ENCODE assay signal across 28 cellular contexts in genomic region chr4:1571165-1571908, GRCh38.
A peak's percentile ranks its signal among the peaks of the same experiment; 100 is the strongest.
DNase-seq lines count a peak whose midpoint lies in the region; ATAC-seq and TF ChIP-seq lines count a peak whose summit lies in the region.
"Had no signal": no experiment of that assay in that cellular context is flagged by ENCODE, and none has a peak within 500 bp of the region (broad histone marks: within the 10 kb centered on the region; RNA-seq: fewer than 3 reads in every experiment).

No MANE protein-coding gene starts in this region.

- no peak overlapping the region for H4K5ac ChIP-seq in H9 (ENCODE audit: insufficient read length, low read depth, low read length)

- TF ChIP-seq CTCF in H9 (conservative IDR thresholded peaks at IDR 0.05) (no peak), RWPE2 (IDR thresholded peaks at IDR 0.05; ENCODE audit: poor library complexity, severe bottlenecking) (no peak), neural progenitor cell (IDR thresholded peaks at IDR 0.05) (no peak), esophagus muscularis mucosa (IDR thresholded peaks at IDR 0.05) (no peak)

- H3K36me3 ChIP-seq in RWPE2 (ENCODE audit: low read depth): no peaks in the 10 kb centered on the region
- H3K36me3 ChIP-seq in neural progenitor cell: no peaks in the 10 kb centered on the region
- no peaks in the 10 kb centered on the region for H3K36me3 ChIP-seq in SJCRH30
- no peaks in the 10 kb centered on the region for H3K36me3 ChIP-seq in esophagus muscularis mucosa
- H3K36me3 ChIP-seq: HAP-1, SJSA1, tibial artery had no signal

- H2AFZ ChIP-seq in H9 (ENCODE audit: low read length): no peak overlapping the region
- no peak overlapping the region for H2AFZ ChIP-seq in neural progenitor cell (replicated peaks)
- H2AFZ ChIP-seq: PC-9 had no signal

- intact Hi-C loops in left ventricle myocardium superior (cut with micrococcal nuclease): no loop called here
- intact Hi-C loops in esophagus muscularis mucosa (cut with DNase I): no loop called here

- H4K91ac ChIP-seq in H9 (ENCODE audit: insufficient read length, low read depth, low read length): no peak overlapping the region

- no peak for ATAC-seq in RWPE2 (ENCODE audit: low read depth)
- no peak for ATAC-seq in left ventricle myocardium superior
- no peak for ATAC-seq in HG03039 (IDR thresholded peaks at IDR 0.05; ENCODE audit: unreplicated experiment)
- ATAC-seq: effector memory CD8-positive, alpha-beta T cell; T-cell had no signal

- no peak overlapping the region for H2BK15ac ChIP-seq in H9 (ENCODE audit: low read depth, low read length)

- no peak overlapping the region for H2BK5ac ChIP-seq in H9 (ENCODE audit: insufficient read length, low read length)

- no peak overlapping the region for H3K4ac ChIP-seq in H9 (ENCODE audit: low read depth, low read length)

- no peak overlapping the region for H2BK120ac ChIP-seq in H9 (ENCODE audit: low read depth, low read length, poor library complexity, severe bottlenecking)

- no peak overlapping the region for H3K27ac Mint-ChIP-seq in H9
- H3K27ac Mint-ChIP-seq in neural progenitor cell: peak overlapping the region; percentile 93
- H3K27ac Mint-ChIP-seq: activated CD4-positive, alpha-beta T cell treated with anti-CD3 and anti-CD28 coated beads, Interleukin-2, amount 10 ng/mL, durations not matched to agents 24 days and 14 days; activated T-helper 2 cell treated with anti-CD3 and anti-CD28 coated beads, Interferon-gamma antibody, Interleukin-2, Interleukin-4, amounts not matched to agents 10 μg/mL and 5 μg/mL and 100 μg/mL, durations not matched to agents 14 hours and 24 hours and 36 hours; CD4-positive, alpha-beta T cell; T-cell had no signal

- H3K36me3 Mint-ChIP-seq in H9 (ENCODE audit: insufficient read depth in 1 of 3, low read depth in 3 of 3): no peaks in the 10 kb centered on the region
- no peaks in the 10 kb centered on the region for H3K36me3 Mint-ChIP-seq in neural progenitor cell
- H3K36me3 Mint-ChIP-seq: T-cell had no signal

- H3K79me2 ChIP-seq in H9 (ENCODE audit: insufficient read depth, low read length): no peaks in the 10 kb centered on the region
- no peaks in the 10 kb centered on the region for H3K79me2 ChIP-seq in neural progenitor cell (ENCODE audit: low read depth)

- H3K9me3 ChIP-seq in H9 (ENCODE audit: control insufficient read depth, low read depth, low read length) (no peaks in the 10 kb centered on the region), RWPE2 (ENCODE audit: severe bottlenecking) (no peaks in the 10 kb centered on the region), neural progenitor cell (ENCODE audit: low read depth) (no peaks in the 10 kb centered on the region), SJCRH30 (replicated peaks) (no peaks in the 10 kb centered on the region), esophagus muscularis mucosa (no peaks in the 10 kb centered on the region)
- H3K9me3 ChIP-seq: HAP-1, SJSA1, tibial artery had no signal

- H3K14ac ChIP-seq in H9 (ENCODE audit: insufficient read depth, low read length): peak overlapping the region; percentile 75; the same call in 1 of the 2 replicates

- H3K23me2 ChIP-seq in H9 (ENCODE audit: insufficient read length, low read depth, low read length, poor library complexity, severe bottlenecking): no peaks in the 10 kb centered on the region

- H3K23ac ChIP-seq in H9 (ENCODE audit: insufficient read length, low read depth, low read length): no peak overlapping the region

- H3K4me2 ChIP-seq in H9 (ENCODE audit: insufficient read depth, insufficient read length, low read length) (no peak overlapping the region), neural progenitor cell (peak overlapping the region; percentile 63)
- H3K4me2 ChIP-seq: PC-9 had no signal

- H3K4me3 ChIP-seq in RWPE2 (ENCODE audit: severe bottlenecking) (no peak overlapping the region), neural progenitor cell (no peak overlapping the region), SJCRH30 (no peak overlapping the region), esophagus muscularis mucosa (no peak overlapping the region)
- H3K4me3 ChIP-seq: HAP-1, lung, PC-9, SJSA1, tibial artery had no signal

- peaks cover 12% of the 10 kb centered on the region; the same call in 1 of the 2 replicates for H3K4me1 ChIP-seq in H9 (ENCODE audit: insufficient read depth, low read length)
- no peaks in the 10 kb centered on the region for H3K4me1 ChIP-seq in RWPE2 (ENCODE audit: insufficient read depth, poor library complexity, severe bottlenecking)
- H3K4me1 ChIP-seq in neural progenitor cell: peaks cover 26% of the 10 kb centered on the region
- H3K4me1 ChIP-seq in SJCRH30: no peaks in the 10 kb centered on the region; the same call in 1 of the 2 replicates
- H3K4me1 ChIP-seq in esophagus muscularis mucosa: no peaks in the 10 kb centered on the region
- H3K4me1 ChIP-seq: SJSA1 had no signal

- H3K27me3 Mint-ChIP-seq in H9 (ENCODE audit: low read depth) (peaks cover 20% of the 10 kb centered on the region), neural progenitor cell (ENCODE audit: insufficient read depth, low read depth) (peaks cover 12% of the 10 kb centered on the region)
- H3K27me3 Mint-ChIP-seq: activated CD4-positive, alpha-beta T cell treated with anti-CD3 and anti-CD28 coated beads, Interleukin-2, amount 10 ng/mL, durations not matched to agents 24 days and 14 days; CD4-positive, alpha-beta T cell had no signal

- H3T11ph ChIP-seq in H9 (ENCODE audit: low read length): no peak overlapping the region

- no peak overlapping the region for H3K9ac ChIP-seq in H9 (ENCODE audit: extremely low read depth, insufficient read length, low read length)
- no peak overlapping the region for H3K9ac ChIP-seq in neural progenitor cell

- no peak for DNase-seq in H9
- DNase-seq in RWPE2 (ENCODE audit: low spot score): peak; percentile 54
- peak; percentile 8 for DNase-seq in left ventricle myocardium superior
- DNase-seq in neural progenitor cell (ENCODE audit: low spot score): no peak
- no peak for DNase-seq in SJCRH30
- no peak for DNase-seq in amniotic stem cell (lab: John Stamatoyannopoulos, UW)
- DNase-seq in esophagus muscularis mucosa (ENCODE audit: extremely low spot score): no peak
- DNase-seq: activated CD4-positive, alpha-beta T cell treated with anti-CD3 and anti-CD28 coated beads, Interleukin-2, amount 10 ng/mL, durations not matched to agents 24 days and 14 days; activated CD8-positive, alpha-beta memory T cell treated with anti-CD3 and anti-CD28 coated beads for 24 hours; activated naive CD4-positive, alpha-beta T cell treated with anti-CD3 and anti-CD28 coated beads, Interleukin-2, amount 50 U/mL, for 16 hours; activated T-cell treated with anti-CD3 and anti-CD28 coated beads for 4 hours; cortex of kidney; effector memory CD8-positive, alpha-beta T cell; erythroblast; NCI-H1436; NCI-H226; NCI-H526 treated with DMSO at 0.1 percent for 48 hours; PC-9; stimulated activated CD4-positive, alpha-beta T cell treated with anti-CD3 and anti-CD28 coated beads, Interleukin-4, amount 100 ng/mL, for 24 hours; T-cell had no signal

- no peak overlapping the region for H3K18ac ChIP-seq in H9 (ENCODE audit: insufficient read length, low read depth, low read length)

- H3K79me1 ChIP-seq in H9 (ENCODE audit: insufficient read depth, low read depth, low read length, poor library complexity, severe bottlenecking): no peaks in the 10 kb centered on the region

- no peaks in the 10 kb centered on the region; the same call in 1 of the 2 replicates for H3K27me3 ChIP-seq in H9 (ENCODE audit: insufficient read depth, low read length)
- no peaks in the 10 kb centered on the region for H3K27me3 ChIP-seq in RWPE2 (ENCODE audit: insufficient read depth, poor library complexity, severe bottlenecking)
- no peaks in the 10 kb centered on the region for H3K27me3 ChIP-seq in neural progenitor cell
- H3K27me3 ChIP-seq in SJCRH30: peaks cover 5% of the 10 kb centered on the region; the same call in 1 of the 2 replicates
- H3K27me3 ChIP-seq in esophagus muscularis mucosa: peaks cover 0 to 56% (median 3%) of the 10 kb centered on the region in 4 donors
- H3K27me3 ChIP-seq: SJSA1 had no signal

- H2BK20ac ChIP-seq in H9 (ENCODE audit: low read depth, low read length, poor library complexity, severe bottlenecking): no peak overlapping the region

- H3K4me3 Mint-ChIP-seq in H9 (no peak overlapping the region), neural progenitor cell (no peak overlapping the region)
- H3K4me3 Mint-ChIP-seq: activated CD4-positive, alpha-beta T cell treated with anti-CD3 and anti-CD28 coated beads, Interleukin-2, amount 10 ng/mL, durations not matched to agents 24 days and 14 days; CD4-positive, alpha-beta T cell; effector memory CD8-positive, alpha-beta T cell; T-cell had no signal

- H2BK12ac ChIP-seq in H9 (ENCODE audit: insufficient read length, low read depth, low read length): no peak overlapping the region

- TF ChIP-seq POLR2A in esophagus muscularis mucosa (IDR thresholded peaks at IDR 0.05; ENCODE audit: low read depth): no peak

- TF ChIP-seq EP300 in esophagus muscularis mucosa (IDR thresholded peaks at IDR 0.05): no peak

- no peaks in the 10 kb centered on the region for H4K20me1 ChIP-seq in H9 (ENCODE audit: control insufficient read depth, insufficient read depth, insufficient read length)
- no peaks in the 10 kb centered on the region for H4K20me1 ChIP-seq in neural progenitor cell (ENCODE audit: low read depth)

- H3K27ac ChIP-seq in H9 (ENCODE audit: insufficient read length, low read depth, low read length): no peak overlapping the region
- no peak overlapping the region for H3K27ac ChIP-seq in RWPE2 (ENCODE audit: poor library complexity, severe bottlenecking)
- H3K27ac ChIP-seq in neural progenitor cell: no peak overlapping the region
- H3K27ac ChIP-seq in SJCRH30: no peak overlapping the region
- H3K27ac ChIP-seq in esophagus muscularis mucosa (replicated peaks in 1 of 4): no peak overlapping the region
- H3K27ac ChIP-seq: HL-60, PC-9, SJSA1, tibial artery had no signal

- WGBS in H9 (ENCODE audit: extremely low coverage, insufficient read length, low lambda C conversion rate): no CpG with 5 or more reads among the region's 21 CpGs
- 77% methylated on average over 14 of the region's 21 CpGs for WGBS in esophagus muscularis mucosa

- no peak overlapping the region for H4K8ac ChIP-seq in H9 (replicated peaks; ENCODE audit: insufficient read length, low read depth, low read length)

- peaks cover 6% of the 10 kb centered on the region for H3F3A ChIP-seq in neural progenitor cell (ENCODE audit: low read depth)

- H3K56ac ChIP-seq in H9 (ENCODE audit: insufficient read length, low read depth, low read length): no peak overlapping the region

- no peak overlapping the region for H2AK5ac ChIP-seq in H9 (ENCODE audit: insufficient read length, low read length)

- H3K9me3 Mint-ChIP-seq in H9 (peaks cover 0 to 2% of the 10 kb centered on the region in 2 experiments; a peak in 1 of 5 replicates), neural progenitor cell (no peaks in the 10 kb centered on the region)
- H3K9me3 Mint-ChIP-seq: activated CD4-positive, alpha-beta T cell treated with anti-CD3 and anti-CD28 coated beads, Interleukin-2, amount 10 ng/mL, durations not matched to agents 24 days and 14 days; activated T-helper 2 cell treated with anti-CD3 and anti-CD28 coated beads, Interferon-gamma antibody, Interleukin-2, Interleukin-4, amounts not matched to agents 10 μg/mL and 5 μg/mL and 100 μg/mL, durations not matched to agents 14 hours and 24 hours and 36 hours; CD4-positive, alpha-beta T cell; effector memory CD8-positive, alpha-beta T cell; T-cell had no signal

- peaks cover 22 to 50% of the 10 kb centered on the region in 2 experiments for H3K4me1 Mint-ChIP-seq in H9
- H3K4me1 Mint-ChIP-seq in neural progenitor cell: peaks cover 32% of the 10 kb centered on the region
- H3K4me1 Mint-ChIP-seq: activated CD4-positive, alpha-beta T cell treated with anti-CD3 and anti-CD28 coated beads, Interleukin-2, amount 10 ng/mL, durations not matched to agents 24 days and 14 days had no signal

Comparison
In these comparisons a context has a peak if more than half of its experiments do, and no peak if none do; other contexts are left out.
1. DNase-seq: peak in RWPE2 (single experiment) and left ventricle myocardium superior (single experiment); none in H9 (single experiment), neural progenitor cell (single experiment), SJCRH30 (0 of 2), amniotic stem cell (single experiment) and esophagus muscularis mucosa (single experiment).